In the genomic region with DNA sequence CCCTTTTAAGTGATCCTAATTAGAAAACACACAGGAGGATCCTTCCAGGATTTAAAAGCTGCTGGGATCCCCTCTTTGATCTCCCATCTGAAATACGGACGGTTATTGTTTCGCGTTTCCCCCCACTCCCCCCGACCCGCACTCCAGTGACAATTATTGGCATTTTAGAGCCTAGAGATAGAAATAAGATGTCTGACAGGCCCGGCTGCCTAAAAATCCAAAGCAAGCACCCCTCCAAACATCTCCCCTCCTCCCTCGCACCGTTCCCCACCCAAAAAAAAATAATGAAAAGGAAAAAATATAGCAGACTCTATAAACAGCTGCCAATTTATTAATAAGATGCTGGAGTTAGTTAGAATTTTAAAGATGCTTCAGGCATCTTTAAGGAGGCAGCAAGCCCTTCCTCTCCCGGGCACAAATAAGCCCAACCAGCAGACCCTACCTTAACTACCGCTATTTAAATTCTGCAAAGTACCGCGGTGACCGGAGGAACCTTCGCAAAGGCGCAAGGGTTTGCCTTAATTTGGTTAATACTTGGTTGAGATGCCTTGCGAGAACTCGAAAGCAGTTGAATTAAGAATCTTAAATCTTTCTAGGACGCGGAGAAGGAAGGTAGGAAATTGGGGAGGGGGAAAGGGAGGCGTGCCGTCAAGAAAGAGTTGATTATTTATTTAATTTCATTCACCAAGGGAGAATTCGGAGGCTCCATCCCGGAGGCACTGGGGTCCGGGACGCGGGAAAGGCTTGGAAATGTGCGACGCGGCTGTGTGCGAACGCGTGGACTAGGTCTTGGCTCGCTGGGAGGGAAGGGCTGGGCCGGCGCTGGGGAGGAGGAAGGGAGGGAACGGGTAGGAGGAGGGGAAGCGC, we compare ENCODE assay signal across 10 cellular contexts. TPM values are rescaled to one million over a fixed set of nuclear protein-coding genes. Genes with fewer than 3 reads are reported as not detected.
DNase-seq lines count a peak whose midpoint lies in the region; ATAC-seq and TF ChIP-seq lines count a peak whose summit lies in the region.
"Had no signal": no experiment of that assay in that cellular context is flagged by ENCODE, and none has a peak within 500 bp of the region (broad histone marks: within the 10 kb centered on the region; RNA-seq: fewer than 3 reads in every experiment).

No MANE protein-coding gene starts in this region.

- TF ChIP-seq CTCF in left ventricle myocardium inferior (IDR thresholded peaks at IDR 0.05; ENCODE audit: borderline replicate concordance) (no peak), epithelial cell of esophagus (IDR thresholded peaks at IDR 0.05; ENCODE audit: insufficient read depth, low read depth, low read length, missing control alignments) (no peak), uterus (IDR thresholded peaks at IDR 0.05) (no peak)

- H3K27me3 Mint-ChIP-seq in naive thymus-derived CD8-positive, alpha-beta T cell: peaks cover 13 to 58% (median 50%) of the 10 kb centered on the region in 5 donors

- H3K4me3 Mint-ChIP-seq in naive thymus-derived CD8-positive, alpha-beta T cell: peak overlapping the region; percentile 74 to 92 (median 85)

- no peak for TF ChIP-seq POLR2A in uterus (IDR thresholded peaks at IDR 0.05)

- no peaks in the 10 kb centered on the region for H3K36me3 ChIP-seq in left ventricle myocardium inferior
- H3K36me3 ChIP-seq in uterus: no peaks in the 10 kb centered on the region
- H3K36me3 ChIP-seq: transverse colon had no signal

- DNase-seq in left ventricle myocardium inferior (no peak), Right ventricle myocardium inferior (ENCODE audit: missing footprints) (no peak), epithelial cell of esophagus (ENCODE audit: low read depth) (no peak), uterus (no peak), DMS79 (lab: John Stamatoyannopoulos, UW) (no peak), anterior cingulate cortex (lab: John Stamatoyannopoulos, UW) (no peak)
- peak in 2 of 10 donors; percentile 6 to 8 for DNase-seq in naive thymus-derived CD8-positive, alpha-beta T cell
- no peak for DNase-seq in activated CD8-positive, alpha-beta memory T cell treated with anti-CD3 and anti-CD28 coated beads, Interleukin-2, amount 50 U/mL, for 48 hours
- DNase-seq: NCI-H226 had no signal

- H3K4me3 ChIP-seq in left ventricle myocardium inferior (peak overlapping the region; percentile 71), epithelial cell of esophagus (ENCODE audit: low read length) (peak overlapping the region; percentile 48), uterus (peak overlapping the region; percentile 28 to 46)

- H3K9me3 ChIP-seq in left ventricle myocardium inferior (replicated peaks) (no peaks in the 10 kb centered on the region), uterus (no peaks in the 10 kb centered on the region)
- H3K9me3 ChIP-seq: transverse colon had no signal

- H3K27ac ChIP-seq in left ventricle myocardium inferior (replicated peaks): no peak overlapping the region
- H3K27ac ChIP-seq in uterus: no peak overlapping the region
- H3K27ac ChIP-seq: transverse colon had no signal

- POLR2A ChIA-PET in naive thymus-derived CD8-positive, alpha-beta T cell (lab: Charles Lee): interaction anchor here (0.6 kb wide), 1 partner anchor 49 kb away, joined by 6 read pairs; no protein-coding TSS in a partner anchor

- H3K9me3 Mint-ChIP-seq in naive thymus-derived CD8-positive, alpha-beta T cell: peaks cover 0 to 4% (median 0%) of the 10 kb centered on the region in 9 donors

- peaks cover 10 to 21% (median 18%) of the 10 kb centered on the region in 4 donors for H3K4me1 Mint-ChIP-seq in naive thymus-derived CD8-positive, alpha-beta T cell

- no peaks in the 10 kb centered on the region for H3K36me3 Mint-ChIP-seq in naive thymus-derived CD8-positive, alpha-beta T cell

- ATAC-seq in Right ventricle myocardium inferior: no peak
- peak in 1 of 2 donors; percentile 10 for ATAC-seq in naive thymus-derived CD8-positive, alpha-beta T cell

- intact Hi-C loops in left ventricle myocardium inferior (cut with micrococcal nuclease) (no loop called here), Right ventricle myocardium inferior (cut with DNase I) (loop anchor here (2.0 kb wide), 2 partner anchors 43 to 51 kb away; no protein-coding TSS in a partner anchor), uterus (cut with DNase I; ENCODE audit: low total_unique reads) (no loop called here)

- peaks cover 92% of the 10 kb centered on the region for H3K27me3 ChIP-seq in left ventricle myocardium inferior (ENCODE audit: low read depth)
- no peaks in the 10 kb centered on the region for H3K27me3 ChIP-seq in uterus

- peaks cover 39% of the 10 kb centered on the region for H3K4me1 ChIP-seq in left ventricle myocardium inferior
- H3K4me1 ChIP-seq in uterus: peaks cover 0 to 6% of the 10 kb centered on the region in 2 donors

- peak overlapping the region in 6 of 10 donors; percentile 27 to 86 (median 65) for H3K27ac Mint-ChIP-seq in naive thymus-derived CD8-positive, alpha-beta T cell

RNA-seq across cellular contexts. Expression of gene ISM1, which starts 1.5 kb away (rescaled TPM):
- total RNA-seq in left ventricle myocardium inferior: 1.3 TPM
- total RNA-seq in Right ventricle myocardium inferior: 1.2 TPM
- under 1 TPM; 0.23 to 0.33 TPM for total RNA-seq in naive thymus-derived CD8-positive, alpha-beta T cell
- under 1 TPM; 0.15 to 0.49 (median 0.15) TPM for polyA plus RNA-seq in naive thymus-derived CD8-positive, alpha-beta T cell
- total RNA-seq in uterus: 1 to 10 TPM in 2 of 4 donors, under 1 TPM in 1, not detected in 1; 0.49 to 6.2 (median 2.3) TPM
